35 cellular contexts compared by ENCODE assay signal in genomic region chr15:65302061-65302460, GRCh38. TPM values are rescaled to one million over a fixed set of nuclear protein-coding genes. Genes with fewer than 3 reads are reported as not detected.
A peak's percentile ranks its signal among the peaks of the same experiment; 100 is the strongest.
DNase-seq lines count a peak whose midpoint lies in the region; ATAC-seq and TF ChIP-seq lines count a peak whose summit lies in the region.
"Had no signal": no experiment of that assay in that cellular context is flagged by ENCODE, and none has a peak within 500 bp of the region (broad histone marks: within the 10 kb centered on the region; RNA-seq: fewer than 3 reads in every experiment).

No MANE protein-coding gene starts in this region.

- H3K27ac Mint-ChIP-seq in neural progenitor cell (no peak overlapping the region), type B pancreatic cell (peak overlapping the region; percentile 31)
- H3K27ac Mint-ChIP-seq: activated naive CD8-positive, alpha-beta T cell treated with anti-CD3 and anti-CD28 coated beads, Interleukin-2, amount 10 ng/mL, durations not matched to agents 7 days and 5 days; effector memory CD8-positive, alpha-beta T cell; T-helper 2 cell treated with Interferon-gamma antibody and Interleukin-4, amounts not matched to agents 5 μg/mL and 100 μg/mL, for 36 hours had no signal

- ATAC-seq in left ventricle myocardium superior (no peak), left colon (no peak), HG03135 (IDR thresholded peaks at IDR 0.05; ENCODE audit: unreplicated experiment) (no peak)
- ATAC-seq: effector memory CD8-positive, alpha-beta T cell; left lung had no signal

- intact Hi-C loops in left ventricle myocardium superior (cut with micrococcal nuclease): no loop called here
- intact Hi-C loops in left colon (cut with DNase I, micrococcal nuclease): no loop called here

- H3K4me1 ChIP-seq in cardiac muscle cell (ENCODE audit: low read depth): no peaks in the 10 kb centered on the region
- H3K4me1 ChIP-seq in neural progenitor cell: peaks cover 9% of the 10 kb centered on the region

- no peak overlapping the region for H3K4me2 ChIP-seq in neural progenitor cell

- H3K36me3 Mint-ChIP-seq in neural progenitor cell (no peaks in the 10 kb centered on the region), type B pancreatic cell (no peaks in the 10 kb centered on the region)
- H3K36me3 Mint-ChIP-seq: activated naive CD8-positive, alpha-beta T cell treated with anti-CD3 and anti-CD28 coated beads, Interleukin-2, amount 10 ng/mL, durations not matched to agents 7 days and 5 days had no signal

- H3K9me3 ChIP-seq in cardiac muscle cell (ENCODE audit: low read depth) (no peaks in the 10 kb centered on the region), SK-N-MC (ENCODE audit: low read depth, low read length) (no peaks in the 10 kb centered on the region), neural progenitor cell (ENCODE audit: low read depth) (no peaks in the 10 kb centered on the region)
- H3K9me3 ChIP-seq: left lung, suprapubic skin had no signal

- H3K27me3 Mint-ChIP-seq in neural progenitor cell (ENCODE audit: insufficient read depth, low read depth) (peaks cover 6% of the 10 kb centered on the region), type B pancreatic cell (peaks cover 7% of the 10 kb centered on the region)
- H3K27me3 Mint-ChIP-seq: effector memory CD8-positive, alpha-beta T cell had no signal

- no peaks in the 10 kb centered on the region for H3K36me3 ChIP-seq in cardiac muscle cell
- H3K36me3 ChIP-seq in SK-N-MC (ENCODE audit: insufficient read depth, low read length): no peaks in the 10 kb centered on the region
- H3K36me3 ChIP-seq in neural progenitor cell: no peaks in the 10 kb centered on the region
- H3K36me3 ChIP-seq: left lung, suprapubic skin had no signal

- DNase-seq in cardiac muscle cell (ENCODE audit: low read depth in 1 of 2, low spot score in 1 of 2) (no peak), left ventricle myocardium superior (no peak), SK-N-MC (ENCODE audit: low read depth, low spot score) (no peak), neural progenitor cell (ENCODE audit: low spot score) (no peak), type B pancreatic cell (ENCODE audit: extremely low spot score, unreplicated experiment) (no peak), left colon (no peak), DMS153 (lab: John Stamatoyannopoulos, UW) (no peak)
- DNase-seq: activated CD4-positive, alpha-beta T cell treated with anti-CD3 and anti-CD28 coated beads for 4 hours; activated effector memory CD4-positive, alpha-beta T cell treated with anti-CD3 and anti-CD28 coated beads, Interleukin-2, amount 50 U/mL, for 16 hours; activated naive CD8-positive, alpha-beta T cell treated with anti-CD3 and anti-CD28 coated beads, Interleukin-2, amount 10 ng/mL, durations not matched to agents 7 days and 5 days; AML-193; CD8-positive, alpha-beta memory T cell; cortex of kidney; effector memory CD8-positive, alpha-beta T cell; erythroblast; HCEC 1CT; Kasumi-1; left lung; NCI-H1436 treated with DMSO at 0.1 percent for 48 hours; NCI-H226; NCI-H69; retina; SIG-M5; stimulated activated CD4-positive, alpha-beta T cell treated with anti-CD3 and anti-CD28 coated beads, Interleukin-1b, Interleukin-23, amount 100 ng/mL, for 48 hours; stimulated activated naive CD4-positive, alpha-beta T cell treated with Interleukin-2 at 50 U/mL for 16 hours had no signal

- no peaks in the 10 kb centered on the region for H3K9me3 Mint-ChIP-seq in neural progenitor cell
- no peaks in the 10 kb centered on the region for H3K9me3 Mint-ChIP-seq in type B pancreatic cell
- H3K9me3 Mint-ChIP-seq: activated naive CD8-positive, alpha-beta T cell treated with anti-CD3 and anti-CD28 coated beads, Interleukin-2, amount 10 ng/mL, durations not matched to agents 7 days and 5 days; effector memory CD8-positive, alpha-beta T cell; T-helper 2 cell treated with Interferon-gamma antibody and Interleukin-4, amounts not matched to agents 5 μg/mL and 100 μg/mL, for 36 hours had no signal

- no peak overlapping the region for H3K4me3 ChIP-seq in cardiac muscle cell
- H3K4me3 ChIP-seq in SK-N-MC: no peak overlapping the region
- H3K4me3 ChIP-seq in neural progenitor cell: no peak overlapping the region
- H3K4me3 ChIP-seq: left lung, suprapubic skin had no signal

- H3K4me3 Mint-ChIP-seq in neural progenitor cell: peak overlapping the region; percentile 19
- no peak overlapping the region for H3K4me3 Mint-ChIP-seq in type B pancreatic cell
- H3K4me3 Mint-ChIP-seq: activated naive CD8-positive, alpha-beta T cell treated with anti-CD3 and anti-CD28 coated beads, Interleukin-2, amount 10 ng/mL, durations not matched to agents 7 days and 5 days; T-helper 2 cell treated with Interferon-gamma antibody and Interleukin-4, amounts not matched to agents 5 μg/mL and 100 μg/mL, for 36 hours had no signal

- H3K79me2 ChIP-seq in neural progenitor cell (ENCODE audit: low read depth): no peaks in the 10 kb centered on the region

- H3K27me3 ChIP-seq in cardiac muscle cell (no peaks in the 10 kb centered on the region), neural progenitor cell (no peaks in the 10 kb centered on the region)
- H3K27me3 ChIP-seq: left lung, suprapubic skin had no signal

- H2AFZ ChIP-seq in neural progenitor cell (replicated peaks): no peak overlapping the region

- H3K9ac ChIP-seq in SK-N-MC (ENCODE audit: insufficient read length): peak overlapping the region; percentile 22
- H3K9ac ChIP-seq in neural progenitor cell: no peak overlapping the region

- H3K4me1 Mint-ChIP-seq in neural progenitor cell: peaks cover 55% of the 10 kb centered on the region
- peaks cover 13% of the 10 kb centered on the region for H3K4me1 Mint-ChIP-seq in type B pancreatic cell (ENCODE audit: unreplicated experiment)

- peaks cover 57% of the 10 kb centered on the region for H3F3A ChIP-seq in neural progenitor cell (ENCODE audit: low read depth)

- no peak for TF ChIP-seq CTCF in cardiac muscle cell (IDR thresholded peaks at IDR 0.05; ENCODE audit: low read depth, low read length)
- no peak for TF ChIP-seq CTCF in neural progenitor cell (IDR thresholded peaks at IDR 0.05)
- no peak for TF ChIP-seq CTCF in type B pancreatic cell (conservative IDR thresholded peaks at IDR 0.05)

- H3K27ac ChIP-seq in cardiac muscle cell: peak overlapping the region; percentile 5
- peak overlapping the region; percentile 39; the same call in 1 of the 2 replicates for H3K27ac ChIP-seq in SK-N-MC
- H3K27ac ChIP-seq in neural progenitor cell: no peak overlapping the region
- H3K27ac ChIP-seq: left lung, suprapubic skin had no signal

- no peaks in the 10 kb centered on the region for H4K20me1 ChIP-seq in neural progenitor cell (ENCODE audit: low read depth)

RNA-seq across cellular contexts. Expression of gene RNU5B-1, which starts 2.4 kb away (rescaled TPM):
- total RNA-seq in cardiac muscle cell (not detected in 2 replicates), left ventricle myocardium superior (40.8 TPM), neural progenitor cell (ENCODE audit: low replicate concordance) (not detected in 2 replicates), type B pancreatic cell (ENCODE audit: low replicate concordance) (15.0 and 16.3 TPM in 2 replicates), left colon (not detected)
- polyA plus RNA-seq in cardiac muscle cell: not detected in 2 replicates
- total RNA-seq: A673; CD8-positive, alpha-beta memory T cell; myocyte; omental fat pad; smooth muscle cell; suprapubic skin; ureter had no signal
- polyA plus RNA-seq: aorta; CD8-positive, alpha-beta memory T cell; smooth muscle cell had no signal

RNA-seq across cellular contexts. Expression of gene RNU5A-1, which starts 6.2 kb away (rescaled TPM):
- total RNA-seq in cardiac muscle cell: not detected in 2 replicates
- polyA plus RNA-seq in cardiac muscle cell: not detected in 2 replicates
- total RNA-seq in left ventricle myocardium superior: not detected
- total RNA-seq in neural progenitor cell (ENCODE audit: low replicate concordance): not detected in 2 replicates
- not detected in 2 replicates for total RNA-seq in type B pancreatic cell (ENCODE audit: low replicate concordance)
- not detected for total RNA-seq in left colon
- total RNA-seq: A673; activated naive CD8-positive, alpha-beta T cell treated with anti-CD3 and anti-CD28 coated beads, Interleukin-2, amount 10 ng/mL, durations not matched to agents 7 days and 5 days; aorta; CD8-positive, alpha-beta memory T cell; left lung; mesenteric fat pad; myocyte; omental fat pad; smooth muscle cell; suprapubic skin; ureter had no signal
- polyA plus RNA-seq: aorta; CD8-positive, alpha-beta memory T cell; smooth muscle cell had no signal

RNA-seq across cellular contexts. Expression of gene PARP16, which starts 15.4 kb away (rescaled TPM):
- 13.3 and 14.2 TPM in 2 replicates for total RNA-seq in cardiac muscle cell
- polyA plus RNA-seq in cardiac muscle cell: 16.9 and 24.4 TPM in 2 replicates
- total RNA-seq in left ventricle myocardium superior: 4.1 TPM
- 5.7 and 9.4 TPM in 2 replicates for total RNA-seq in neural progenitor cell (ENCODE audit: low replicate concordance)
- total RNA-seq in type B pancreatic cell (ENCODE audit: low replicate concordance): 8.0 and 12.7 TPM in 2 replicates
- total RNA-seq in left colon: 1 to 10 TPM; 7.6 to 9.0 TPM
